Comparison of ENCODE assay signal across 28 cellular contexts in the genomic region with DNA sequence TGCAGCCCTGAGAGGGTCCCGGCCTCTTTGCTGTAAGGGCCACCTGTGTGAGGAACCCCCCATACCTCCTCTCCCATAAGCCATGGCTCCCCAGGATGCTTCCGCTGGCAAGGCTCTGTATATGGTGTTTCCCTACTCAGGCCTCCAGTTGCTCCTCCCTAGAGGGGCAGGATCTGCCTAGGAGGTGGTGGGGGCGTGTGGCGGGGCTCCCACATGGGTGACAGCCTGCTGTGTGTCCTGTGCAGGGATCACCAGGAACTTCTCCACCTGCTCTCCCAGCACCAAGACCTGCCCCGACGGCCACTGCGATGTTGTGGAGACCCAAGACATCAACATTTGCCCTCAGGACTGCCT. TPM values are rescaled to one million over a fixed set of nuclear protein-coding genes. Genes with fewer than 3 reads are reported as not detected.
"Had no signal": no experiment of that assay in that cellular context is flagged by ENCODE, and none has a peak within 500 bp of the region (broad histone marks: within the 10 kb centered on the region; RNA-seq: fewer than 3 reads in every experiment).

No MANE protein-coding gene starts in this region.

- ATAC-seq: activated CD4-positive, alpha-beta T cell treated with anti-CD3 and anti-CD28 coated beads for 36 hours; activated CD8-positive, alpha-beta memory T cell treated with anti-CD3 and anti-CD28 coated beads, Interleukin-2, amount 10 ng/mL, durations not matched to agents 7 days and 5 days; activated CD8-positive, alpha-beta T cell treated with anti-CD3 and anti-CD28 coated beads, Interleukin-2, amount 10 ng/mL, durations not matched to agents 7 days and 5 days; activated naive CD8-positive, alpha-beta T cell treated with anti-CD3 and anti-CD28 coated beads, Interleukin-2, amount 50 U/mL, for 24 hours; body of pancreas; effector memory CD8-positive, alpha-beta T cell; foreskin keratinocyte; gastrocnemius medialis had no signal

- H3K9me3 ChIP-seq: adrenal gland, body of pancreas, esophagus muscularis mucosa, gastrocnemius medialis had no signal

- H3K36me3 ChIP-seq: adrenal gland, esophagus muscularis mucosa, gastrocnemius medialis had no signal

- H3K27ac ChIP-seq: adrenal gland, body of pancreas, coronary artery, esophagus muscularis mucosa, foreskin keratinocyte, gastrocnemius medialis had no signal

- H3K4me1 ChIP-seq: adrenal gland, body of pancreas, gastrocnemius medialis had no signal

- H3K27me3 ChIP-seq: adrenal gland, body of pancreas, esophagus muscularis mucosa, foreskin keratinocyte, gastrocnemius medialis had no signal

- H3K4me3 ChIP-seq: adrenal gland, body of pancreas, coronary artery, esophagus muscularis mucosa, gastrocnemius medialis had no signal

- DNase-seq: activated CD4-positive, alpha-beta memory T cell treated with anti-CD3 and anti-CD28 coated beads for 36 hours; activated CD4-positive, alpha-beta T cell treated with anti-CD3 and anti-CD28 coated beads for 36 hours; activated CD4-positive, alpha-beta T cell treated with anti-CD3 and anti-CD28 coated beads, Interleukin-2, amount 10 ng/mL, durations not matched to agents 24 days and 14 days; activated CD4-positive, CD25-positive, alpha-beta regulatory T cell; activated CD4-positive, CD25-positive, alpha-beta regulatory T cell treated with anti-CD3 and anti-CD28 coated beads, Interleukin-2, amount 50 U/mL, for 72 hours; activated CD8-positive, alpha-beta memory T cell treated with anti-CD3 and anti-CD28 coated beads, Interleukin-2, amount 10 ng/mL, durations not matched to agents 7 days and 5 days; activated CD8-positive, alpha-beta memory T cell treated with anti-CD3 and anti-CD28 coated beads, Interleukin-2, amount 50 U/mL, for 4 hours; activated CD8-positive, alpha-beta T cell treated with anti-CD3 and anti-CD28 coated beads, Interleukin-2, amount 10 ng/mL, durations not matched to agents 7 days and 5 days; activated effector memory CD4-positive, alpha-beta T cell treated with anti-CD3 and anti-CD28 coated beads, Interleukin-2, amount 50 U/mL, for 16 hours; activated naive CD4-positive, alpha-beta T cell treated with anti-CD3 and anti-CD28 coated beads for 36 hours; activated naive CD8-positive, alpha-beta T cell treated with anti-CD3 and anti-CD28 coated beads for 36 hours; activated naive CD8-positive, alpha-beta T cell treated with anti-CD3 and anti-CD28 coated beads, Interleukin-2, amount 50 U/mL, for 24 hours; activated T-cell treated with anti-CD3 and anti-CD28 coated beads, Interleukin-2, amount 50 U/mL, for 1 hour; activated T-cell treated with anti-CD3 and anti-CD28 coated beads, Interleukin-2, amount 50 U/mL, for 48 hours; adrenal gland; amygdala; body of pancreas; central memory CD4-positive, alpha-beta T cell; cerebellar nuclear complex; dermis blood vessel endothelial cell; effector CD4-positive, alpha-beta T cell; effector memory CD8-positive, alpha-beta T cell; erythroblast; foreskin keratinocyte; gastrocnemius medialis; T-helper 2 cell had no signal

RNA-seq across cellular contexts. Expression of a gene that starts 35.7 kb away (rescaled TPM):
- total RNA-seq: activated naive CD8-positive, alpha-beta T cell treated with anti-CD3 and anti-CD28 coated beads for 36 hours had no signal
